Comparison of ENCODE assay signal across 1 cellular context in genomic region chr17:29178750-29179231, GRCh38.
TF ChIP-seq lines count a peak whose summit lies in the region.

No MANE protein-coding gene starts in this region.

TF ChIP-seq in K562, 482 proteins besides CTCF, POLR2A, EP300 and RAD21:
- TF ChIP-seq ZNF592 (IDR thresholded peaks at IDR 0.05) (peak; percentile 59; the same call in 1 of the 2 replicates), PHTF2 (CRISPR knock-in tag; IDR thresholded peaks at IDR 0.05) (no peak), CUX1 (CRISPR knock-in tag; IDR thresholded peaks at IDR 0.05) (0 out of 2 replicates have a peak, but pooled peaks have one; percentile 10), RFX1 (IDR thresholded peaks at IDR 0.05) (peak; percentile 79), NFRKB (IDR thresholded peaks at IDR 0.05; ENCODE audit: low read depth) (peak; percentile 62), HIVEP1 (CRISPR knock-in tag; IDR thresholded peaks at IDR 0.05) (no peak)
